1 cellular context compared by ENCODE assay signal in genomic region chr11:132114743-132115142, GRCh38.
TF ChIP-seq lines count a peak whose summit lies in the region.

No MANE protein-coding gene starts in this region.

TF ChIP-seq in H1, 55 proteins besides CTCF, POLR2A, EP300 and RAD21:
- no peak for TF ChIP-seq EZH2 (IDR thresholded peaks at IDR 0.05; ENCODE audit: low read depth, low read length, severe bottlenecking)
- TF ChIP-seq PHF8 (conservative IDR thresholded peaks at IDR 0.05; ENCODE audit: low read depth, low read length): no peak
- no peak for TF ChIP-seq MAFK (IDR thresholded peaks at IDR 0.05; ENCODE audit: low read depth, low read length)
- no peak for TF ChIP-seq TBP (IDR thresholded peaks at IDR 0.05; ENCODE audit: low read depth, low read length)
- TF ChIP-seq SP1 (IDR thresholded peaks at IDR 0.05; ENCODE audit: low read depth, low read length): no peak
- no peak for TF ChIP-seq POU5F1 (IDR thresholded peaks at IDR 0.05; ENCODE audit: low read depth, low read length)
- TF ChIP-seq EGR1 (IDR thresholded peaks at IDR 0.05; ENCODE audit: borderline replicate concordance, low read depth, low read length): no peak
